Comparison of ENCODE assay signal across 1 cellular context in the genomic region with DNA sequence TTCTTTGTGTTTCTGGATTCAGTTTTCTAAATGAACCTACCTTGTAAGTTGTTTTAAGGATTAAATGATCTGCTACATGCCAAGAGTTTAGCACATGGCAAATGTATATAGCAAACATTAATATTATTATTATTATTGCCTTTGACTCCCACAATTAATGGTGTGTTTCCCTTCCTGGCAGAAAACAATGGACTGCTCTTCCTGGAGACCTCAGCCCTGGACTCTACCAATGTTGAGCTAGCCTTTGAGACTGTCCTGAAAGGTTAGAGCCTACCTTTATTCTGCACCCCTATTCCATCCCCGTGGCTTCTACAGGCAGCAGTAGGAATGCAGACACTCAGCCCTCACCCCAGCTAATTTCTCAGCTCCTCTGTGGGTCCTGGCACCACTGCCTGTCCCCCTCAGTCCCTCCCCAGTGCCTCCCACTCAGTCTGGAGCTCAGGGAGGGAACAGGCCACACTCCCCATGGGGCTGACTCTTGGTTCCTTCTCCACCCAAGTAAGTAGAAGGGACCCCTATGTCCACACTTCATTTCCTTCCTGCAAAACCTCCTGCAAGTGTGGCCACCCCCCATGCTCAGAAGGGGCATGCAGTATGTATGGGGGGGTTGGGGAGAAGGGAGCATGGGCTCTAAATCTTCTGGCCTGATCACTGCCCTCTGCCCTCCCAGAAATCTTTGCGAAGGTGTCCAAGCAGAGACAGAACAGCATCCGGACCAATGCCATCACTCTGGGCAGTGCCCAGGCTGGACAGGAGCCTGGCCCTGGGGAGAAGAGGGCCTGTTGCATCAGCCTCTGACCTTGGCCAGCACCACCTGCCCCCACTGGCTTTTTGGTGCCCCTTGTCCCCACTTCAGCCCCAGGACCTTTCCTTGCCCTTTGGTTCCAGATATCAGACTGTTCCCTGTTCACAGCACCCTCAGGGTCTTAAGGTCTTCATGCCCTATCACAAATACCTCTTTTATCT.
TF ChIP-seq lines count a peak whose summit lies in the region.

No MANE protein-coding gene starts in this region.

TF ChIP-seq in IMR-90, 13 proteins besides CTCF, POLR2A, EP300 and RAD21:
- TF ChIP-seq MAFK (IDR thresholded peaks at IDR 0.05; ENCODE audit: low read depth, low read length): no peak
- no peak for TF ChIP-seq FOS (IDR thresholded peaks at IDR 0.05; ENCODE audit: low read depth, low read length)
- no peak for TF ChIP-seq RFX5 (IDR thresholded peaks at IDR 0.05; ENCODE audit: low read depth, low read length)
- TF ChIP-seq, protein P1, sequence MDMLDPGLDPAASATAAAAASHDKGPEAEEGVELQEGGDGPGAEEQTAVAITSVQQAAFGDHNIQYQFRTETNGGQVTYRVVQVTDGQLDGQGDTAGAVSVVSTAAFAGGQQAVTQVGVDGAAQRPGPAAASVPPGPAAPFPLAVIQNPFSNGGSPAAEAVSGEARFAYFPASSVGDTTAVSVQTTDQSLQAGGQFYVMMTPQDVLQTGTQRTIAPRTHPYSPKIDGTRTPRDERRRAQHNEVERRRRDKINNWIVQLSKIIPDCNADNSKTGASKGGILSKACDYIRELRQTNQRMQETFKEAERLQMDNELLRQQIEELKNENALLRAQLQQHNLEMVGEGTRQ (IDR thresholded peaks at IDR 0.05; ENCODE audit: low read depth, low read length): no peak
- no peak for TF ChIP-seq CEBPB (IDR thresholded peaks at IDR 0.05; ENCODE audit: low read depth, low read length)
- no peak for TF ChIP-seq MXI1 (IDR thresholded peaks at IDR 0.05; ENCODE audit: borderline replicate concordance, low read depth, low read length)
- no peak for TF ChIP-seq CHD1 (IDR thresholded peaks at IDR 0.05; ENCODE audit: low read depth, low read length)
